In genomic region chr21:43717967-43718871, GRCh38 we compare ENCODE assay signal across 1 cellular context.
TF ChIP-seq lines count a peak whose summit lies in the region.

No MANE protein-coding gene starts in this region.

TF ChIP-seq in K562, 482 proteins besides CTCF, POLR2A, EP300 and RAD21 (continued from another document and continues in another):
- TF ChIP-seq ZNF589 (CRISPR knock-in tag; IDR thresholded peaks at IDR 0.05; ENCODE audit: low read depth), result 0 out of 2 replicates have a peak, but pooled peaks have one; percentile 36
- no peak for TF ChIP-seq ZNF217 (CRISPR knock-in tag; IDR thresholded peaks at IDR 0.05)
- no peak for TF ChIP-seq ESRRA (IDR thresholded peaks at IDR 0.05; ENCODE audit: borderline replicate concordance, low read depth)
- TF ChIP-seq HNRNPUL1 (IDR thresholded peaks at IDR 0.05; ENCODE audit: low read length), result no peak
- no peak for TF ChIP-seq SP1 (CRISPR knock-in tag; IDR thresholded peaks at IDR 0.05)
- TF ChIP-seq RBM14 (IDR thresholded peaks at IDR 0.05; ENCODE audit: borderline replicate concordance, insufficient read depth, low read depth, low read length), result 0 out of 2 replicates have a peak, but pooled peaks have one; percentile 41
- TF ChIP-seq CREB3L1 (IDR thresholded peaks at IDR 0.05; ENCODE audit: borderline replicate concordance, low read depth), result no peak
- TF ChIP-seq CHD1 (IDR thresholded peaks at IDR 0.05; ENCODE audit: low read length), result no peak
- no peak for TF ChIP-seq ATF7 (IDR thresholded peaks at IDR 0.05)
- no peak for TF ChIP-seq RBM15 (IDR thresholded peaks at IDR 0.05; ENCODE audit: insufficient read depth, low read length)
- TF ChIP-seq KDM2B (CRISPR knock-in tag; IDR thresholded peaks at IDR 0.05), result 0 out of 2 replicates have a peak, but pooled peaks have one; percentile 21
- TF ChIP-seq MXI1 (IDR thresholded peaks at IDR 0.05; ENCODE audit: low read depth, low read length), result no peak
- TF ChIP-seq CBX1 (IDR thresholded peaks at IDR 0.05; ENCODE audit: low read depth), result no peak
- no peak for TF ChIP-seq MBD1 (CRISPR knock-in tag; IDR thresholded peaks at IDR 0.05)
- TF ChIP-seq ZNF785 (CRISPR knock-in tag; IDR thresholded peaks at IDR 0.05), result no peak
- TF ChIP-seq STAT6 (CRISPR knock-in tag; IDR thresholded peaks at IDR 0.05), result no peak
- TF ChIP-seq ZNF311 (CRISPR knock-in tag; IDR thresholded peaks at IDR 0.05), result 0 out of 2 replicates have a peak, but pooled peaks have one; percentile 44
- TF ChIP-seq TEAD1 (CRISPR knock-in tag; IDR thresholded peaks at IDR 0.05), result no peak
- no peak for TF ChIP-seq NR4A1 (CRISPR knock-in tag; IDR thresholded peaks at IDR 0.05)
- TF ChIP-seq NR4A1 (tag; IDR thresholded peaks at IDR 0.05), result no peak
- peak; percentile 59 for TF ChIP-seq ZFX (CRISPR knock-in tag; IDR thresholded peaks at IDR 0.05)
- no peak for TF ChIP-seq ZNF175 (CRISPR knock-in tag; IDR thresholded peaks at IDR 0.05; ENCODE audit: low read depth)
- peak in 1 of 2 experiments; percentile 59; a peak in 1 of 4 replicates for TF ChIP-seq HDAC1 (IDR thresholded peaks at IDR 0.05)
- no peak for TF ChIP-seq MEF2D (tag; conservative IDR thresholded peaks at IDR 0.05; ENCODE audit: low read depth)
- TF ChIP-seq CLOCK (CRISPR knock-in tag; IDR thresholded peaks at IDR 0.05; ENCODE audit: borderline replicate concordance), result no peak
- no peak for TF ChIP-seq ZNF695 (CRISPR knock-in tag; IDR thresholded peaks at IDR 0.05)
- TF ChIP-seq FOXM1 (IDR thresholded peaks at IDR 0.05; ENCODE audit: low read depth), result no peak
- no peak for TF ChIP-seq FOXM1 (CRISPR knock-in tag; IDR thresholded peaks at IDR 0.05; ENCODE audit: low read depth)
- no peak for TF ChIP-seq NCOR1 (IDR thresholded peaks at IDR 0.05)
- no peak for TF ChIP-seq SETDB1 (IDR thresholded peaks at IDR 0.05; ENCODE audit: low read length)
- no peak for TF ChIP-seq MXD1 (CRISPR knock-in tag; IDR thresholded peaks at IDR 0.05; ENCODE audit: borderline replicate concordance, poor library complexity, severe bottlenecking)
- peak; percentile 67; the same call in 1 of the 2 replicates for TF ChIP-seq E2F1 (CRISPR knock-in tag; IDR thresholded peaks at IDR 0.05)
- peak; percentile 58 for TF ChIP-seq ZBTB40 (IDR thresholded peaks at IDR 0.05)
- no peak for TF ChIP-seq ZBTB40 (CRISPR knock-in tag; IDR thresholded peaks at IDR 0.05)
- TF ChIP-seq ZBTB12 (CRISPR knock-in tag; IDR thresholded peaks at IDR 0.05), result no peak
- TF ChIP-seq HCFC1 (IDR thresholded peaks at IDR 0.05; ENCODE audit: low read depth, low read length), result no peak
- TF ChIP-seq POLR2AphosphoS2 (IDR thresholded peaks at IDR 0.05; ENCODE audit: low read length), result no peak
- peak; percentile 79; the same call in 1 of the 2 replicates for TF ChIP-seq GATAD2A (IDR thresholded peaks at IDR 0.05)
- no peak for TF ChIP-seq DMBX1 (CRISPR knock-in tag; IDR thresholded peaks at IDR 0.05; ENCODE audit: borderline replicate concordance)
- no peak for TF ChIP-seq IRF1 (CRISPR knock-in tag; IDR thresholded peaks at IDR 0.05; ENCODE audit: borderline replicate concordance)
- TF ChIP-seq SAFB (IDR thresholded peaks at IDR 0.05; ENCODE audit: borderline replicate concordance, low read depth, low read length), result peak; percentile 91
